Comparison of ENCODE assay signal across 8 cellular contexts in genomic region chr7:144835668-144836544, GRCh38. TPM values are rescaled to one million over a fixed set of nuclear protein-coding genes. Genes with fewer than 3 reads are reported as not detected.
A peak's percentile ranks its signal among the peaks of the same experiment; 100 is the strongest.
DNase-seq lines count a peak whose midpoint lies in the region; ATAC-seq and TF ChIP-seq lines count a peak whose summit lies in the region.

Gene TPK1 (minus strand): TSS chr7:144836053. CDS start chr7:144835602, 451 bp downstream.

- H3K36me3 ChIP-seq in liver (ENCODE audit: control insufficient read depth in 4 of 4, insufficient read depth in 3 of 4, low read depth in 1 of 4, low read length in 3 of 4), result no peaks in the 10 kb centered on the region

- H3K4me3 ChIP-seq in dorsolateral prefrontal cortex, result peak within 1 kb of the TSS; percentile 54 to 87 (median 79)
- peak within 1 kb of the TSS; percentile 71 to 83 (median 82) for H3K4me3 ChIP-seq in liver (ENCODE audit: low read depth in 1 of 3, low read length in 3 of 3)

- peaks cover 35% of the 10 kb centered on the region for H3K4me1 Mint-ChIP-seq in activated CD4-positive, alpha-beta memory T cell treated with anti-CD3 and anti-CD28 coated beads for 36 hours (ENCODE audit: low read depth)

- H3K27me3 ChIP-seq in dorsolateral prefrontal cortex (no peaks in the 10 kb centered on the region), liver (ENCODE audit: control insufficient read depth in 4 of 4, insufficient read depth in 4 of 4, low read length in 3 of 4) (no peaks in the 10 kb centered on the region)

- ATAC-seq in GM19328 (IDR thresholded peaks at IDR 0.05; ENCODE audit: unreplicated experiment) (peak; percentile 82), HG03469 (IDR thresholded peaks at IDR 0.05; ENCODE audit: unreplicated experiment) (peak; percentile 92)

- H3K9me3 ChIP-seq in liver (ENCODE audit: control insufficient read depth in 4 of 4, low read length in 3 of 4), result peaks cover 3 to 10% (median 4%) of the 10 kb centered on the region in 4 donors

- WGBS in liver, result 8% methylated on average over 81 of the region's 81 CpGs

- H3K9me3 Mint-ChIP-seq in activated CD4-positive, alpha-beta memory T cell treated with anti-CD3 and anti-CD28 coated beads for 36 hours, result no peaks in the 10 kb centered on the region

- H3K36me3 Mint-ChIP-seq in activated CD4-positive, alpha-beta memory T cell treated with anti-CD3 and anti-CD28 coated beads for 36 hours, result peaks cover 6% of the 10 kb centered on the region

- peak; percentile 19 to 39 for TF ChIP-seq RAD21 in liver (IDR thresholded peaks at IDR 0.05)

- POLR2A ChIA-PET in activated CD4-positive, alpha-beta memory T cell treated with anti-CD3 and anti-CD28 coated beads for 36 hours (lab: Charles Lee), result interaction anchor here (0.8 to 5.0 kb wide), 10 partner anchors 9 to 98 kb away, joined by 3 to 99 read pairs (median 5); no protein-coding TSS in a partner anchor

- H3K4me1 ChIP-seq in liver (ENCODE audit: control insufficient read depth in 4 of 4, insufficient read depth in 4 of 4, low read length in 3 of 4), result peaks cover 4 to 17% (median 9%) of the 10 kb centered on the region in 4 donors

- DNase-seq in NCI-H748 (lab: John Stamatoyannopoulos, UW; ENCODE audit: unreplicated experiment) (peak; percentile 95), dorsolateral prefrontal cortex (peak; percentile 73 to 94 (median 88))
- DNase-seq in activated CD4-positive, alpha-beta memory T cell treated with anti-CD3 and anti-CD28 coated beads for 36 hours, result peak; percentile 94
- peak; percentile 91 for DNase-seq in stimulated activated CD4-positive, alpha-beta T cell treated with anti-CD3 and anti-CD28 coated beads, Interleukin-4, amount 100 ng/mL, for 1 hour

- intact Hi-C loops in activated CD4-positive, alpha-beta memory T cell treated with anti-CD3 and anti-CD28 coated beads for 36 hours (cut with micrococcal nuclease), result loop anchor here (1.0 to 2.0 kb wide), 4 partner anchors 15 to 98 kb away; no protein-coding TSS in a partner anchor
- intact Hi-C loops in dorsolateral prefrontal cortex (cut with DNase I), result loop anchor here in 1 of 2 donors (5.0 kb wide), 1 partner anchor 319 kb away; no protein-coding TSS in a partner anchor

- peak within 1 kb of the TSS; percentile 69 for H3K27ac ChIP-seq in C4-2B
- peak within 1 kb of the TSS; percentile 61 to 98 (median 93) for H3K27ac ChIP-seq in dorsolateral prefrontal cortex
- peak within 1 kb of the TSS; percentile 72 to 91 for H3K27ac ChIP-seq in liver (ENCODE audit: low read depth in 1 of 2, low read length in 2 of 2)

- peak within 1 kb of the TSS; percentile 100 for H3K27ac Mint-ChIP-seq in activated CD4-positive, alpha-beta memory T cell treated with anti-CD3 and anti-CD28 coated beads for 36 hours

- H3K4me3 Mint-ChIP-seq in activated CD4-positive, alpha-beta memory T cell treated with anti-CD3 and anti-CD28 coated beads for 36 hours, result peak within 1 kb of the TSS; percentile 91

- CTCF ChIA-PET in activated CD4-positive, alpha-beta memory T cell treated with anti-CD3 and anti-CD28 coated beads for 36 hours (lab: Charles Lee), result interaction anchor here (0.6 to 3.0 kb wide), 9 partner anchors 10 to 100 kb away, joined by 3 to 23 read pairs (median 5); no protein-coding TSS in a partner anchor

- H3K27me3 Mint-ChIP-seq in activated CD4-positive, alpha-beta memory T cell treated with anti-CD3 and anti-CD28 coated beads for 36 hours, result no peaks in the 10 kb centered on the region

- H3K9ac ChIP-seq in liver (ENCODE audit: low read depth in 1 of 2, low read length in 2 of 2), result peak within 1 kb of the TSS; percentile 91 to 99

- TF ChIP-seq CTCF in C4-2B (conservative IDR thresholded peaks at IDR 0.05) (no peak), dorsolateral prefrontal cortex (IDR thresholded peaks at IDR 0.05 in 54 of 56, conservative IDR thresholded peaks at IDR 0.05 in 2 of 56; ENCODE audit: low read depth in 1 of 56, partially characterized antibody in 56 of 56) (peak in 31 of 56 donors; percentile 3 to 48 (median 27)), liver (IDR thresholded peaks at IDR 0.05; ENCODE audit: low read depth, low read length, missing input control) (no peak)

TF ChIP-seq in liver, 16 proteins besides CTCF, POLR2A, EP300 and RAD21:
- TF ChIP-seq, protein P1, sequence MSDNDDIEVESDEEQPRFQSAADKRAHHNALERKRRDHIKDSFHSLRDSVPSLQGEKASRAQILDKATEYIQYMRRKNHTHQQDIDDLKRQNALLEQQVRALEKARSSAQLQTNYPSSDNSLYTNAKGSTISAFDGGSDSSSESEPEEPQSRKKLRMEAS (IDR thresholded peaks at IDR 0.05), result peak; percentile 5
- TF ChIP-seq GABPA (IDR thresholded peaks at IDR 0.05 in 1 of 2, conservative IDR thresholded peaks at IDR 0.05 in 1 of 2) (peak in 1 of 2 donors; percentile 74), FOXA1 (IDR thresholded peaks at IDR 0.05) (peak; percentile 28), HNF4G (IDR thresholded peaks at IDR 0.05) (no peak), FOXA2 (IDR thresholded peaks at IDR 0.05) (no peak), NR2F2 (IDR thresholded peaks at IDR 0.05) (no peak), RXRA (IDR thresholded peaks at IDR 0.05) (no peak), ATF3 (IDR thresholded peaks at IDR 0.05) (no peak), EGR1 (IDR thresholded peaks at IDR 0.05; ENCODE audit: low read depth in 2 of 2) (no peak), YY1 (IDR thresholded peaks at IDR 0.05) (peak; percentile 88), JUND (IDR thresholded peaks at IDR 0.05) (no peak), HNF4A (conservative IDR thresholded peaks at IDR 0.05) (no peak), TAF1 (conservative IDR thresholded peaks at IDR 0.05) (no peak), SP1 (IDR thresholded peaks at IDR 0.05) (peak; percentile 57)
- TF ChIP-seq, protein P2, sequence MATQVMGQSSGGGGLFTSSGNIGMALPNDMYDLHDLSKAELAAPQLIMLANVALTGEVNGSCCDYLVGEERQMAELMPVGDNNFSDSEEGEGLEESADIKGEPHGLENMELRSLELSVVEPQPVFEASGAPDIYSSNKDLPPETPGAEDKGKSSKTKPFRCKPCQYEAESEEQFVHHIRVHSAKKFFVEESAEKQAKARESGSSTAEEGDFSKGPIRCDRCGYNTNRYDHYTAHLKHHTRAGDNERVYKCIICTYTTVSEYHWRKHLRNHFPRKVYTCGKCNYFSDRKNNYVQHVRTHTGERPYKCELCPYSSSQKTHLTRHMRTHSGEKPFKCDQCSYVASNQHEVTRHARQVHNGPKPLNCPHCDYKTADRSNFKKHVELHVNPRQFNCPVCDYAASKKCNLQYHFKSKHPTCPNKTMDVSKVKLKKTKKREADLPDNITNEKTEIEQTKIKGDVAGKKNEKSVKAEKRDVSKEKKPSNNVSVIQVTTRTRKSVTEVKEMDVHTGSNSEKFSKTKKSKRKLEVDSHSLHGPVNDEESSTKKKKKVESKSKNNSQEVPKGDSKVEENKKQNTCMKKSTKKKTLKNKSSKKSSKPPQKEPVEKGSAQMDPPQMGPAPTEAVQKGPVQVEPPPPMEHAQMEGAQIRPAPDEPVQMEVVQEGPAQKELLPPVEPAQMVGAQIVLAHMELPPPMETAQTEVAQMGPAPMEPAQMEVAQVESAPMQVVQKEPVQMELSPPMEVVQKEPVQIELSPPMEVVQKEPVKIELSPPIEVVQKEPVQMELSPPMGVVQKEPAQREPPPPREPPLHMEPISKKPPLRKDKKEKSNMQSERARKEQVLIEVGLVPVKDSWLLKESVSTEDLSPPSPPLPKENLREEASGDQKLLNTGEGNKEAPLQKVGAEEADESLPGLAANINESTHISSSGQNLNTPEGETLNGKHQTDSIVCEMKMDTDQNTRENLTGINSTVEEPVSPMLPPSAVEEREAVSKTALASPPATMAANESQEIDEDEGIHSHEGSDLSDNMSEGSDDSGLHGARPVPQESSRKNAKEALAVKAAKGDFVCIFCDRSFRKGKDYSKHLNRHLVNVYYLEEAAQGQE (IDR thresholded peaks at IDR 0.05), result peak; percentile 51
- TF ChIP-seq, protein P3, sequence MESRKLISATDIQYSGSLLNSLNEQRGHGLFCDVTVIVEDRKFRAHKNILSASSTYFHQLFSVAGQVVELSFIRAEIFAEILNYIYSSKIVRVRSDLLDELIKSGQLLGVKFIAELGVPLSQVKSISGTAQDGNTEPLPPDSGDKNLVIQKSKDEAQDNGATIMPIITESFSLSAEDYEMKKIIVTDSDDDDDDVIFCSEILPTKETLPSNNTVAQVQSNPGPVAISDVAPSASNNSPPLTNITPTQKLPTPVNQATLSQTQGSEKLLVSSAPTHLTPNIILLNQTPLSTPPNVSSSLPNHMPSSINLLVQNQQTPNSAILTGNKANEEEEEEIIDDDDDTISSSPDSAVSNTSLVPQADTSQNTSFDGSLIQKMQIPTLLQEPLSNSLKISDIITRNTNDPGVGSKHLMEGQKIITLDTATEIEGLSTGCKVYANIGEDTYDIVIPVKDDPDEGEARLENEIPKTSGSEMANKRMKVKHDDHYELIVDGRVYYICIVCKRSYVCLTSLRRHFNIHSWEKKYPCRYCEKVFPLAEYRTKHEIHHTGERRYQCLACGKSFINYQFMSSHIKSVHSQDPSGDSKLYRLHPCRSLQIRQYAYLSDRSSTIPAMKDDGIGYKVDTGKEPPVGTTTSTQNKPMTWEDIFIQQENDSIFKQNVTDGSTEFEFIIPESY (IDR thresholded peaks at IDR 0.05), result no peak

RNA-seq across cellular contexts. Expression of gene TPK1, which starts in this region (rescaled TPM):
- total RNA-seq in activated CD4-positive, alpha-beta memory T cell treated with anti-CD3 and anti-CD28 coated beads for 36 hours, result 10 to 100 TPM; 19.1 to 26.0 TPM
- total RNA-seq in dorsolateral prefrontal cortex (10 to 100 TPM in 119 of 120 experiments, 1 to 10 TPM in 1; 10.0 to 33.7 (median 19.2) TPM), liver (1 to 10 TPM; 4.2 to 7.5 TPM)
- polyA plus RNA-seq in liver, result 1 to 10 TPM; 2.2 to 2.4 TPM

Comparison
In these comparisons a context has a peak if more than half of its experiments do, and no peak if none do; other contexts are left out.
1. Peak in every context shown above with its lines: DNase-seq, ATAC-seq, H3K4me3 ChIP-seq and H3K27ac ChIP-seq.
2. CTCF ChIP-seq: peak in dorsolateral prefrontal cortex (31 of 56); none in C4-2B (single experiment) and liver (single experiment).